ENCODE assay signal across 8 cellular contexts in genomic region chr15:90233701-90234518, GRCh38. TPM values are rescaled to one million over a fixed set of nuclear protein-coding genes. Genes with fewer than 3 reads are reported as not detected.
A peak's percentile ranks its signal among the peaks of the same experiment; 100 is the strongest.
DNase-seq lines count a peak whose midpoint lies in the region; ATAC-seq and TF ChIP-seq lines count a peak whose summit lies in the region.

TSS of gene CIB1 (minus strand) at chr15:90233941. CDS start at chr15:90233885, 56 bp downstream.
TSS of gene GDPGP1 (plus strand) at chr15:90234209. CDS start at chr15:90240909, 6,700 bp downstream.

- H3K9me3 ChIP-seq in CD4-positive, alpha-beta T cell (ENCODE audit: control insufficient read depth, low read length) = no peaks in the 10 kb centered on the region
- no peaks in the 10 kb centered on the region for H3K9me3 ChIP-seq in liver (ENCODE audit: control insufficient read depth in 4 of 4, low read length in 3 of 4)

- H3K9me3 Mint-ChIP-seq in CD4-positive, alpha-beta T cell = no peaks in the 10 kb centered on the region

- no peak for TF ChIP-seq CTCF in CD4-positive, alpha-beta T cell (IDR thresholded peaks at IDR 0.05)
- TF ChIP-seq CTCF in liver (IDR thresholded peaks at IDR 0.05; ENCODE audit: low read depth, low read length, missing input control) = peak; percentile 7

- H3K27me3 ChIP-seq in CD4-positive, alpha-beta T cell (ENCODE audit: control insufficient read depth, insufficient read depth, low read length) = no peaks in the 10 kb centered on the region
- no peaks in the 10 kb centered on the region for H3K27me3 ChIP-seq in liver (ENCODE audit: control insufficient read depth in 4 of 4, insufficient read depth in 4 of 4, low read length in 3 of 4)

- intact Hi-C loops in CD4-positive, alpha-beta T cell (cut with DNase I, micrococcal nuclease) = loop anchor here (1.0 to 10.0 kb wide), 8 partner anchors 31 to 697 kb away; partner anchors contain the start of genes NGRN (in 2 of the 2), AP3S2 (in 1 of the 2), IDH2 (in 1 of the 2) and IQGAP1 (in 1 of the 2)

- H3K4me1 ChIP-seq in liver (ENCODE audit: control insufficient read depth in 4 of 4, insufficient read depth in 4 of 4, low read length in 3 of 4) = peaks cover 13 to 47% (median 35%) of the 10 kb centered on the region in 4 donors

- H3K36me3 Mint-ChIP-seq in CD4-positive, alpha-beta T cell (ENCODE audit: low read depth) = peaks cover 65% of the 10 kb centered on the region

- WGBS in liver = under 1% methylated on average over 81 of the region's 81 CpGs

- H3K4me3 Mint-ChIP-seq in CD4-positive, alpha-beta T cell = peak within 1 kb of the TSS; percentile 93

- peak within 1 kb of the TSS; percentile 62 to 89 (median 86) for H3K4me3 ChIP-seq in liver (ENCODE audit: low read depth in 1 of 3, low read length in 3 of 3)

- peak within 1 kb of the TSS; percentile 99 for H3K27ac ChIP-seq in CD4-positive, alpha-beta T cell (ENCODE audit: low read depth, low read length)
- peak within 1 kb of the TSS; percentile 96 to 97 for H3K27ac ChIP-seq in liver (ENCODE audit: low read depth in 1 of 2, low read length in 2 of 2)

- peaks cover 8 to 19% (median 13%) of the 10 kb centered on the region in 4 donors for H3K36me3 ChIP-seq in liver (ENCODE audit: control insufficient read depth in 4 of 4, insufficient read depth in 3 of 4, low read depth in 1 of 4, low read length in 3 of 4)

- H3K4me1 Mint-ChIP-seq in CD4-positive, alpha-beta T cell (ENCODE audit: low read depth) = peaks cover 54% of the 10 kb centered on the region

- TF ChIP-seq RAD21 in liver (IDR thresholded peaks at IDR 0.05) = peak in 1 of 2 donors; percentile 20

- peak; percentile 69 for ATAC-seq in CD4-positive, alpha-beta T cell (ENCODE audit: poor library complexity)
- ATAC-seq in GM19452 (IDR thresholded peaks at IDR 0.05; ENCODE audit: unreplicated experiment) (peak; percentile 85), HG03575 (IDR thresholded peaks at IDR 0.05; ENCODE audit: extremely low read depth, insufficient number of reproducible peaks, low FRiP score, unreplicated experiment) (peak; percentile 53)

- H3K9ac ChIP-seq in liver (ENCODE audit: low read depth in 1 of 2, low read length in 2 of 2) = peak within 1 kb of the TSS; percentile 83 to 90

- no peaks in the 10 kb centered on the region for H3K27me3 Mint-ChIP-seq in CD4-positive, alpha-beta T cell

- peak within 1 kb of the TSS; percentile 99 for H3K27ac Mint-ChIP-seq in CD4-positive, alpha-beta T cell

- CTCF ChIA-PET in CD4-positive, alpha-beta T cell (lab: Charles Lee) = interaction anchor here (0.6 to 1.6 kb wide), 7 partner anchors 13 to 699 kb away, joined by 3 to 7 read pairs (median 4); partner anchors contain the start of genes HDDC3 and NGRN

- DNase-seq in CD4-positive, alpha-beta T cell = peak; percentile 93 to 97 (median 96)
- DNase-seq in NCI-H82 (lab: John Stamatoyannopoulos, UW) (peak; percentile 97), dermis blood vessel endothelial cell (peak; percentile 97)
- peak; percentile 97 to 98 for DNase-seq in activated CD4-positive, alpha-beta T cell treated with anti-CD3 and anti-CD28 coated beads, Interleukin-2, amount 50 U/mL, for 48 hours
- DNase-seq in stimulated activated CD4-positive, alpha-beta T cell treated with anti-CD3 and anti-CD28 coated beads, Interleukin-4, amount 100 ng/mL, for 1 hour = peak; percentile 95

- POLR2A ChIA-PET in CD4-positive, alpha-beta T cell (lab: Charles Lee) = interaction anchor here (0.6 to 5.1 kb wide), 23 partner anchors 10 to 701 kb away, joined by 3 to 97 read pairs (median 7); partner anchors contain the start of genes AP3S2, HDDC3, IDH2 and IQGAP1

TF ChIP-seq in liver, 16 proteins besides CTCF, POLR2A, EP300 and RAD21:
- TF ChIP-seq MAX (IDR thresholded peaks at IDR 0.05) (no peak), EGR1 (IDR thresholded peaks at IDR 0.05; ENCODE audit: low read depth in 2 of 2) (peak in 1 of 2 donors; percentile 73), RXRA (IDR thresholded peaks at IDR 0.05) (peak in 1 of 2 donors; percentile 7), SP1 (IDR thresholded peaks at IDR 0.05) (peak; percentile 30)

RNA-seq across cellular contexts. Expression of gene CIB1, which starts in this region (rescaled TPM):
- 100 to 1,000 TPM; 279 to 295 TPM for total RNA-seq in CD4-positive, alpha-beta T cell
- total RNA-seq in dermis blood vessel endothelial cell = 22.5 and 26.2 TPM in 2 replicates
- total RNA-seq in liver = 10 to 100 TPM; 14.9 to 19.5 TPM
- 100 to 1,000 TPM in 1 of 2 donors, 10 to 100 TPM in 1; 79.1 to 107 TPM for polyA plus RNA-seq in liver

RNA-seq across cellular contexts. Expression of gene GDPGP1, which starts in this region (rescaled TPM):
- 1 to 10 TPM; 7.5 to 8.3 TPM for total RNA-seq in CD4-positive, alpha-beta T cell
- 11.7 and 13.6 TPM in 2 replicates for total RNA-seq in dermis blood vessel endothelial cell
- total RNA-seq in liver = 1 to 10 TPM; 6.7 to 8.6 TPM
- 1 to 10 TPM; 2.5 to 3.5 TPM for polyA plus RNA-seq in liver

Comparison
In these comparisons a context has a peak if more than half of its experiments do, and no peak if none do; other contexts are left out.
1. Peak in every context shown above with its lines: DNase-seq, ATAC-seq, H3K4me3 ChIP-seq and H3K27ac ChIP-seq.
2. RNA of gene CIB1 (total RNA-seq): 279 to 295 TPM in CD4-positive, alpha-beta T cell; 22.5 to 26.2 TPM in dermis blood vessel endothelial cell and 14.9 to 19.5 TPM in liver; every median in the first group is over 10 times any median in the second.